25 cellular contexts compared by ENCODE assay signal in the genomic region with DNA sequence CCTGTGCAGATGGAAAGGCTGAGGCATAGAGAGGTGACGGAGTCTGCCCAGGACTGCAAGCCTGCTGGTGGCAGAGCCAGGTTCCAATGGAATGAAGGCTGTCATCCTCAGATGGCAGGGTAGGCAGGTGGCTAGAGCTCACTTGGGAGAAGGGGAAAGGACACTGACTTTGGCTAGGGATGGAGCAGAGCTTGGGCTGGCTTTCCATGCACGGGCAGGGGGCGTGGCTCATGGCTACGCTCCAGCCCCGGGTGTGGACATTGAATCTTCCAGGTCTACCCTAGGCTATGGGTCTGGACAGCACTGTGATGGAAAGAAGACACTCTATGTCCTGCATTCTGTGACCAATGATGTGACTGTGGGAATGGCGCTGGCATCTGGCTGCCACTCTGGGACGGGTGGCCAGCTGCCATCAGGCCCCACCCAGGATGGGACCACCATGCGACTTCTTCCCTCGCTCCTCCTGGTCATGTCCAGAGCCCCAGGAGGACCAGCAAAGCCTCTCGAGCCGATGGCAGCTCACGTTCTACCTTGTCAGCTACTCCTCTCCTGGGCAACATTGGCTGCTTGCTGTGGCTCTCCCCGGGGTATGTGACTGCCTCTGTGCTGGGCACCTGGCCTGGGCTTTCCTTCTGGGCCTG.
"Had no signal": no experiment of that assay in that cellular context is flagged by ENCODE, and none has a peak within 500 bp of the region (broad histone marks: within the 10 kb centered on the region; RNA-seq: fewer than 3 reads in every experiment).

No MANE protein-coding gene starts in this region.

- H3K27ac ChIP-seq: body of pancreas, colonic mucosa, epithelial cell of prostate, esophagus squamous epithelium, heart right ventricle, stomach, thyroid gland, VCaP had no signal

- H3K9me3 Mint-ChIP-seq: activated naive CD4-positive, alpha-beta T cell treated with anti-CD3 and anti-CD28 coated beads, Interleukin-2, amount 50 U/mL, for 24 hours; natural killer cell; stimulated activated naive B cell treated with anti-CD40 and anti-IgM and Interleukin-4, amounts not matched to agents 10 μg/mL and 1 μg/mL and 100 μg/mL, for 72 hours had no signal

- H3K4me3 Mint-ChIP-seq: activated naive CD4-positive, alpha-beta T cell treated with anti-CD3 and anti-CD28 coated beads, Interleukin-2, amount 50 U/mL, for 24 hours; activated T-cell treated with anti-CD3 and anti-CD28 coated beads, Interleukin-2, amount 50 U/mL, for 72 hours; natural killer cell; stimulated activated naive B cell treated with anti-CD40 and anti-IgM and Interleukin-4, amounts not matched to agents 10 μg/mL and 1 μg/mL and 100 μg/mL, for 72 hours had no signal

- H3K9me3 ChIP-seq: body of pancreas, colonic mucosa, thyroid gland had no signal

- H3K4me2 ChIP-seq: smooth muscle cell had no signal

- H3K4me1 Mint-ChIP-seq: activated naive CD4-positive, alpha-beta T cell treated with anti-CD3 and anti-CD28 coated beads, Interleukin-2, amount 50 U/mL, for 24 hours; natural killer cell had no signal

- H3K27me3 Mint-ChIP-seq: progenitor cell of endocrine pancreas; stimulated activated naive B cell treated with anti-CD40 and anti-IgM and Interleukin-4, amounts not matched to agents 10 μg/mL and 1 μg/mL and 100 μg/mL, for 72 hours had no signal

- H3K36me3 ChIP-seq: colonic mucosa, esophagus squamous epithelium, heart right ventricle, stomach, thyroid gland had no signal

- H3K36me3 Mint-ChIP-seq: activated naive CD4-positive, alpha-beta T cell treated with anti-CD3 and anti-CD28 coated beads, Interleukin-2, amount 50 U/mL, for 24 hours; natural killer cell had no signal

- H3K27me3 ChIP-seq: body of pancreas, colonic mucosa, thyroid gland had no signal

- H3K4me3 ChIP-seq: body of pancreas, colonic mucosa, esophagus squamous epithelium, heart right ventricle, smooth muscle cell, stomach, thyroid gland had no signal

- H3K27ac Mint-ChIP-seq: activated naive CD4-positive, alpha-beta T cell treated with anti-CD3 and anti-CD28 coated beads, Interleukin-2, amount 50 U/mL, for 24 hours; activated T-cell treated with anti-CD3 and anti-CD28 coated beads, Interleukin-2, amount 50 U/mL, for 72 hours; natural killer cell; progenitor cell of endocrine pancreas had no signal

- H3K4me1 ChIP-seq: body of pancreas, colonic mucosa, esophagus squamous epithelium, heart right ventricle, stomach, thyroid gland had no signal

- ATAC-seq: activated T-cell treated with anti-CD3 and anti-CD28 coated beads, Interleukin-2, amount 50 U/mL, for 72 hours; body of pancreas; heart right ventricle; natural killer cell; stimulated activated naive B cell treated with anti-CD40 and anti-IgM and Interleukin-4, amounts not matched to agents 10 μg/mL and 1 μg/mL and 100 μg/mL, for 72 hours had no signal

- DNase-seq: activated CD4-positive, alpha-beta T cell treated with anti-CD3 and anti-CD28 coated beads for 4 hours; activated CD4-positive, alpha-beta T cell treated with anti-CD3 and anti-CD28 coated beads, Interleukin-2, amount 50 U/mL, for 4 hours; activated gamma-delta T cell; activated T-cell treated with anti-CD3 and anti-CD28 coated beads for 4 hours; activated T-cell treated with anti-CD3 and anti-CD28 coated beads, Interleukin-2, amount 50 U/mL, for 72 hours; anterior cingulate cortex; body of pancreas; cerebellar nuclear complex; colonic mucosa; effector CD8-positive, alpha-beta T cell; esophagus squamous epithelium; foreskin melanocyte; heart right ventricle; mammary epithelial cell; natural killer cell; stimulated activated CD4-positive, alpha-beta T cell treated with anti-CD3 and anti-CD28 coated beads, Interleukin-15, amount 100 ng/mL, for 24 hours; stimulated activated CD4-positive, alpha-beta T cell treated with anti-CD3 and anti-CD28 coated beads, Interleukin-2, amount 100 ng/mL, for 24 hours; stimulated activated naive B cell treated with anti-CD40 and anti-IgM and Interleukin-4, amounts not matched to agents 10 μg/mL and 1 μg/mL and 100 μg/mL, for 72 hours; stomach; thyroid gland had no signal
